14 cellular contexts compared by ENCODE assay signal in the genomic region with DNA sequence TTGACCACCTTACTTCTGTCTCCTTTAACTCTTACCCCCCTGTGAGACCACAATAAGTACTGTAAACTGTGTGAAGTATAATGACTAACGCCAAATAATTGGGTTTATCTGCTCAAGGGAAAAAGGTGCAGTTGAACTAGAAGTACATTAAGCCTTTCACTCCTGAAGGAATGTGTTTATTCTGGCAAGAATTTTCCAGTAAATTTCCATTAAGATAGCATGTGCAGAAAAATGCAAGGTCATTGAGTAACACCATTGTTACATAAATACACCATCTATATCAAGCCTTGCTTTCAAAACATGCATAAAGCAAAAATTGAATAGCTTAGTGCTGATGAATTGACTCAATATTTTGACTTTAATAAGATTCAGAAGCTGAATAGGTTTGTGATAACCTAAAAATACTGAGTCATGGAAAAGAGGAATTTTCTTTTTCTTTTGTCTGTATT.
A peak's percentile ranks its signal among the peaks of the same experiment; 100 is the strongest.
DNase-seq lines count a peak whose midpoint lies in the region; ATAC-seq and TF ChIP-seq lines count a peak whose summit lies in the region.
"Had no signal": no experiment of that assay in that cellular context is flagged by ENCODE, and none has a peak within 500 bp of the region (broad histone marks: within the 10 kb centered on the region; RNA-seq: fewer than 3 reads in every experiment).

No MANE protein-coding gene starts in this region.

- WGBS in mesodermal cell (ENCODE audit: insufficient coverage in 2 of 2), 2 experiments = 38% methylated on average over 1 of the region's 1 CpG; no CpG with 5 or more reads in 1 of the 2 experiments

- ATAC-seq in HG02938 (IDR thresholded peaks at IDR 0.05; ENCODE audit: unreplicated experiment) = no peak
- no peak for ATAC-seq in esophagus mucosa
- ATAC-seq: activated T-cell treated with anti-CD3 and anti-CD28 coated beads, Interleukin-2, amount 50 U/mL, for 72 hours; left lobe of liver had no signal

- H3K9me3 ChIP-seq in mesodermal cell (ENCODE audit: control insufficient read depth, low read length) = no peaks in the 10 kb centered on the region

- peak overlapping the region; percentile 52 for H3K27ac ChIP-seq in mesodermal cell (ENCODE audit: low read depth, low read length, severe bottlenecking)

- TF ChIP-seq CTCF in AG09309 (IDR thresholded peaks at IDR 0.05; ENCODE audit: control insufficient read depth, insufficient read depth, low read depth, low read length, missing control alignments) = no peak

- no peak overlapping the region for H3K4me3 ChIP-seq in AG09309 (ENCODE audit: control insufficient read depth, low read depth, low read length)
- H3K4me3 ChIP-seq in mesodermal cell (ENCODE audit: extremely low read depth, insufficient read depth, low read length, poor library complexity, severe bottlenecking) = no peak overlapping the region
- H3K4me3 ChIP-seq: BLaER1 treated with 17β-estradiol and CSF1 and Interleukin-3, amounts not matched to agents 10 nM and 100 nM had no signal

- peak; percentile 39 for DNase-seq in AG09309 (ENCODE audit: low read depth)
- DNase-seq in M059J (ENCODE audit: low read depth) = peak; percentile 73
- DNase-seq in dedifferentiated amniotic fluid mesenchymal stem cell (ENCODE audit: extremely low spot score) = peak; percentile 24
- no peak for DNase-seq in NOMO-1 treated with DMSO at 0.1 percent for 48 hours (lab: John Stamatoyannopoulos, UW; ENCODE audit: unreplicated experiment)
- no peak for DNase-seq in germinal center (ENCODE audit: low spot score)
- DNase-seq: activated T-cell treated with anti-CD3 and anti-CD28 coated beads, Interleukin-2, amount 50 U/mL, for 72 hours; effector CD4-positive, alpha-beta T cell; NCI-H1105 treated with DMSO at 0.1 percent for 48 hours; stimulated activated naive CD4-positive, alpha-beta T cell treated with Interleukin-2 at 50 U/mL for 16 hours had no signal

- H3K4me1 ChIP-seq in mesodermal cell (ENCODE audit: control insufficient read depth, insufficient read depth, low read length, poor library complexity, severe bottlenecking) = peaks cover 47% of the 10 kb centered on the region

- no peaks in the 10 kb centered on the region for H3K36me3 ChIP-seq in mesodermal cell (ENCODE audit: control insufficient read depth, insufficient read depth, low read length)

Comparison
In these comparisons a context has a peak if more than half of its experiments do, and no peak if none do; other contexts are left out.
1. DNase-seq: peak in AG09309 (single experiment), M059J (single experiment) and dedifferentiated amniotic fluid mesenchymal stem cell (single experiment); none in NOMO-1 treated with DMSO at 0.1 percent for 48 hours (single experiment) and germinal center (single experiment).